ENCODE assay signal across 9 cellular contexts in the genomic region with DNA sequence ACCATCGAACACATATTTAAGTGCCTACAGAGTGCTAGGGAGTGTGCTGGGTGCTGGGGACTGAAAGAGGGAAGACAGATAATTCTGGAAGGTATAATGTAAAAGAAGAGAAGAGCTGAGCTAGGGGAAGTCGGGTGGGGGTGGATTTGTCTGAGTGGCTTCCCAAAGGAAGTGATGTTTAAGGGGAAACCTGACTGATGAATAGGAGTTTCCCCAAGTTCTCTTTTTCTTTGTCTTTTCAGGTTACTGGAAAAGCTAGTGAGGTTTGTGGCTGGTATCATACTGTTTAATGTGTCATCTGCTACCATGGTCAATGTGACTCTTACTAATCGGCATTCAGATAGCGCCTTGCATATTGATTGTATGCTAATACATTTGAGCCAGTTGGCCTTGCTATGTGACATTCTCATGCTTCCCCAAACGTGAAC.
DNase-seq lines count a peak whose midpoint lies in the region; ATAC-seq and TF ChIP-seq lines count a peak whose summit lies in the region.
"Had no signal": no experiment of that assay in that cellular context is flagged by ENCODE, and none has a peak within 500 bp of the region (broad histone marks: within the 10 kb centered on the region; RNA-seq: fewer than 3 reads in every experiment).

No MANE protein-coding gene starts in this region.

- peak overlapping the region in 2 of 11 experiments; percentile 7 to 15; a peak in 3 of 22 replicates for H3K27ac ChIP-seq in BLaER1 treated with 17β-estradiol and CSF1 and Interleukin-3, amounts not matched to agents 10 nM and 100 nM
- no peak overlapping the region for H3K27ac ChIP-seq in stomach
- H3K27ac ChIP-seq in thyroid gland, result peak overlapping the region in 1 of 3 donors; percentile 10

- TF ChIP-seq CTCF in stomach (IDR thresholded peaks at IDR 0.05), result no peak
- no peak for TF ChIP-seq CTCF in thyroid gland (IDR thresholded peaks at IDR 0.05)

- H3K27ac Mint-ChIP-seq in effector memory CD8-positive, alpha-beta T cell, result peak overlapping the region; percentile 71 to 95

- no peaks in the 10 kb centered on the region for H3K9me3 Mint-ChIP-seq in effector memory CD8-positive, alpha-beta T cell

- peaks cover 16 to 47% (median 23%) of the 10 kb centered on the region in 10 experiments for H3K4me1 ChIP-seq in BLaER1 treated with 17β-estradiol and CSF1 and Interleukin-3, amounts not matched to agents 10 nM and 100 nM
- peaks cover 0 to 11% (median 5%) of the 10 kb centered on the region in 4 donors for H3K4me1 ChIP-seq in stomach
- H3K4me1 ChIP-seq in thyroid gland, result peaks cover 5 to 22% of the 10 kb centered on the region in 2 donors

- no peak overlapping the region; a peak in 1 of 22 replicates for H3K9ac ChIP-seq in BLaER1 treated with 17β-estradiol and CSF1 and Interleukin-3, amounts not matched to agents 10 nM and 100 nM

- no peaks in the 10 kb centered on the region for H3K9me3 ChIP-seq in BLaER1 treated with 17β-estradiol and CSF1 and Interleukin-3, amounts not matched to agents 10 nM and 100 nM (replicated peaks in 1 of 11)
- H3K9me3 ChIP-seq in stomach, result no peaks in the 10 kb centered on the region
- no peaks in the 10 kb centered on the region for H3K9me3 ChIP-seq in thyroid gland

- H3K4me3 Mint-ChIP-seq in effector memory CD8-positive, alpha-beta T cell, result peak overlapping the region; percentile 52 to 78

- H3K4me3 ChIP-seq in BLaER1 treated with 17β-estradiol and CSF1 and Interleukin-3, amounts not matched to agents 10 nM and 100 nM, result no peak overlapping the region
- no peak overlapping the region for H3K4me3 ChIP-seq in stomach
- no peak overlapping the region for H3K4me3 ChIP-seq in thyroid gland (replicated peaks in 1 of 3)

- H3K27me3 Mint-ChIP-seq in effector memory CD8-positive, alpha-beta T cell, result no peaks in the 10 kb centered on the region

- H4K20me1 ChIP-seq in BLaER1 treated with 17β-estradiol and CSF1 and Interleukin-3, amounts not matched to agents 10 nM and 100 nM, result peaks cover 0 to 83% (median 0%) of the 10 kb centered on the region in 11 experiments; a peak in 4 of 22 replicates

- intact Hi-C loops in stomach (cut with DNase I; ENCODE audit: low total_unique reads), result no loop called here
- intact Hi-C loops in thyroid gland (cut with DNase I), result no loop called here

- H3K36me3 Mint-ChIP-seq in effector memory CD8-positive, alpha-beta T cell (ENCODE audit: insufficient read depth), result peaks cover 7% of the 10 kb centered on the region

- WGBS in stomach, 5 donors, result 63 to 75% (median 71%) methylated on average over 5 of the region's 5 CpGs
- 81% methylated on average over 5 of the region's 5 CpGs for WGBS in thyroid gland, 2 donors

- TF ChIP-seq POLR2A in stomach (IDR thresholded peaks at IDR 0.05), result no peak
- no peak for TF ChIP-seq POLR2A in thyroid gland (IDR thresholded peaks at IDR 0.05)

- no peaks in the 10 kb centered on the region for H3K27me3 ChIP-seq in BLaER1 treated with 17β-estradiol and CSF1 and Interleukin-3, amounts not matched to agents 10 nM and 100 nM
- no peaks in the 10 kb centered on the region for H3K27me3 ChIP-seq in stomach
- H3K27me3 ChIP-seq in thyroid gland, result no peaks in the 10 kb centered on the region

- H3K4me2 ChIP-seq in BLaER1 treated with 17β-estradiol and CSF1 and Interleukin-3, amounts not matched to agents 10 nM and 100 nM, result peak overlapping the region; percentile 24 to 70 (median 62); a peak in 21 of 22 replicates

- ATAC-seq in GM19351 (IDR thresholded peaks at IDR 0.05; ENCODE audit: unreplicated experiment), result peak; percentile 78
- peak; percentile 73 for ATAC-seq in HG03159 (IDR thresholded peaks at IDR 0.05; ENCODE audit: unreplicated experiment)
- ATAC-seq in effector memory CD8-positive, alpha-beta T cell (replicated peaks), result peak; percentile 25
- ATAC-seq: esophagus mucosa had no signal

- DNase-seq in effector memory CD8-positive, alpha-beta T cell, result no peak
- no peak for DNase-seq in stomach
- DNase-seq in NCI-H1436 treated with DMSO at 0.1 percent for 48 hours (lab: John Stamatoyannopoulos, UW), result no peak
- DNase-seq in thyroid gland, result no peak
- no peak for DNase-seq in SK-N-DZ (ENCODE audit: low spot score)

- H3K4me1 Mint-ChIP-seq in effector memory CD8-positive, alpha-beta T cell (ENCODE audit: low read depth in 2 of 2), result peaks cover 16 to 31% of the 10 kb centered on the region in 2 donors

- peaks cover 0 to 71% (median 0%) of the 10 kb centered on the region in 11 experiments; a peak in 6 of 22 replicates for H3K36me3 ChIP-seq in BLaER1 treated with 17β-estradiol and CSF1 and Interleukin-3, amounts not matched to agents 10 nM and 100 nM
- H3K36me3 ChIP-seq in stomach (no peaks in the 10 kb centered on the region), thyroid gland (no peaks in the 10 kb centered on the region)

- TF ChIP-seq EP300 in stomach (IDR thresholded peaks at IDR 0.05), result no peak

Comparison
In these comparisons a context has a peak if more than half of its experiments do, and no peak if none do; other contexts are left out.
1. ATAC-seq: peak in every context shown above with its lines; median percentile 78 in GM19351; 73 in HG03159; 25 in effector memory CD8-positive, alpha-beta T cell.